9 cellular contexts compared by ENCODE assay signal in genomic region chr1:225999912-226000337, GRCh38. TPM values are rescaled to one million over a fixed set of nuclear protein-coding genes. Genes with fewer than 3 reads are reported as not detected.
DNase-seq lines count a peak whose midpoint lies in the region; ATAC-seq, FAIRE-seq and TF ChIP-seq lines count a peak whose summit lies in the region.
"Had no signal": no experiment of that assay in that cellular context is flagged by ENCODE, and none has a peak within 500 bp of the region (broad histone marks: within the 10 kb centered on the region; RNA-seq: fewer than 3 reads in every experiment).

No MANE protein-coding gene starts in this region.

- intact Hi-C loops in endothelial cell of umbilical vein (cut with micrococcal nuclease): loop anchor here (1.0 to 5.0 kb wide), 4 partner anchors 62 to 345 kb away; partner anchors contain the start of genes ACBD3 and H3-3A

- H3K9me1 ChIP-seq in endothelial cell of umbilical vein (replicated peaks; ENCODE audit: control insufficient read depth, extremely low read depth, insufficient read depth, low read length): no peaks in the 10 kb centered on the region

- ATAC-seq in GM18873 (IDR thresholded peaks at IDR 0.05; ENCODE audit: low FRiP score, unreplicated experiment): peak; percentile 33
- ATAC-seq in HG03097 (IDR thresholded peaks at IDR 0.05; ENCODE audit: low FRiP score, unreplicated experiment): peak; percentile 24

- H3K4me1 ChIP-seq in BLaER1 treated with 17β-estradiol and CSF1 and Interleukin-3, amounts not matched to agents 10 nM and 100 nM: peaks cover 69 to 87% (median 80%) of the 10 kb centered on the region in 10 experiments
- peaks cover 52% of the 10 kb centered on the region for H3K4me1 ChIP-seq in endothelial cell of umbilical vein (ENCODE audit: control insufficient read depth, extremely low read depth, insufficient read depth, low read length)
- H3K4me1 ChIP-seq in neutrophil (ENCODE audit: control insufficient read depth in 1 of 2, insufficient read depth in 1 of 2, low read depth in 1 of 2, low read length in 1 of 2): peaks cover 59 to 66% of the 10 kb centered on the region in 2 experiments

- no peak for FAIRE-seq in endothelial cell of umbilical vein (lab: Jason Lieb, UNC)

- peaks cover 3 to 16% (median 11%) of the 10 kb centered on the region in 11 experiments; a peak in 21 of 22 replicates for H3K36me3 ChIP-seq in BLaER1 treated with 17β-estradiol and CSF1 and Interleukin-3, amounts not matched to agents 10 nM and 100 nM
- peaks cover 7% of the 10 kb centered on the region for H3K36me3 ChIP-seq in SK-N-MC (ENCODE audit: insufficient read depth, low read length)
- H3K36me3 ChIP-seq in endothelial cell of umbilical vein (ENCODE audit: control insufficient read depth in 2 of 2, extremely low read depth in 1 of 2, insufficient read depth in 2 of 2, low read length in 2 of 2): no peaks in the 10 kb centered on the region
- H3K36me3 ChIP-seq in neutrophil: no peaks in the 10 kb centered on the region

- TF ChIP-seq CTCF in endothelial cell of umbilical vein (IDR thresholded peaks at IDR 0.05; ENCODE audit: extremely low read depth in 1 of 2, insufficient read depth in 1 of 2, low read depth in 1 of 2, low read length in 2 of 2) (no peak), neutrophil (IDR thresholded peaks at IDR 0.05) (no peak)

- peak overlapping the region; percentile 79 to 95 (median 87) for H3K4me2 ChIP-seq in BLaER1 treated with 17β-estradiol and CSF1 and Interleukin-3, amounts not matched to agents 10 nM and 100 nM
- H3K4me2 ChIP-seq in endothelial cell of umbilical vein (ENCODE audit: insufficient read depth, low read length): peak overlapping the region; percentile 71

- CTCF ChIA-PET in endothelial cell of umbilical vein (lab: Charles Lee): interaction anchor here (1.2 to 4.3 kb wide), 4 partner anchors 9 to 65 kb away, joined by 4 to 27 read pairs (median 8); partner anchors contain the start of gene H3-3A

- peak overlapping the region; percentile 92 to 100 (median 98) for H3K27ac ChIP-seq in BLaER1 treated with 17β-estradiol and CSF1 and Interleukin-3, amounts not matched to agents 10 nM and 100 nM
- H3K27ac ChIP-seq in SK-N-MC (peak overlapping the region; percentile 95), endothelial cell of umbilical vein (ENCODE audit: insufficient read depth, low read depth, low read length) (peak overlapping the region; percentile 96), neutrophil (peak overlapping the region; percentile 98)

- H3K27me3 ChIP-seq in BLaER1 treated with 17β-estradiol and CSF1 and Interleukin-3, amounts not matched to agents 10 nM and 100 nM: no peaks in the 10 kb centered on the region
- no peaks in the 10 kb centered on the region for H3K27me3 ChIP-seq in endothelial cell of umbilical vein (ENCODE audit: control insufficient read depth in 2 of 2, insufficient read depth in 2 of 2, low read length in 2 of 2)
- no peaks in the 10 kb centered on the region for H3K27me3 ChIP-seq in neutrophil

- peaks cover 39% of the 10 kb centered on the region for H3K79me2 ChIP-seq in endothelial cell of umbilical vein (ENCODE audit: control insufficient read depth, insufficient read depth, low read length)

- no peaks in the 10 kb centered on the region for H3K9me3 ChIP-seq in BLaER1 treated with 17β-estradiol and CSF1 and Interleukin-3, amounts not matched to agents 10 nM and 100 nM (replicated peaks in 1 of 11)
- H3K9me3 ChIP-seq in SK-N-MC (ENCODE audit: low read depth, low read length) (no peaks in the 10 kb centered on the region), endothelial cell of umbilical vein (replicated peaks; ENCODE audit: control insufficient read depth, insufficient read depth, low read length) (no peaks in the 10 kb centered on the region), neutrophil (no peaks in the 10 kb centered on the region)

- dilution Hi-C loops in endothelial cell of umbilical vein (cut with MboI; ENCODE audit: extremely low pct_ligation_motif_present, low sequenced_read_pairs): no loop called here

- peak overlapping the region; percentile 42 to 93 (median 76) for H3K4me3 ChIP-seq in BLaER1 treated with 17β-estradiol and CSF1 and Interleukin-3, amounts not matched to agents 10 nM and 100 nM
- H3K4me3 ChIP-seq in SK-N-MC (peak overlapping the region; percentile 91), endothelial cell of umbilical vein (replicated peaks in 1 of 3; ENCODE audit: insufficient read depth in 1 of 3, low read depth in 1 of 3, low read length in 3 of 3) (peak overlapping the region in 2 of 3 experiments; percentile 25 to 28), neutrophil (ENCODE audit: low read depth in 1 of 2, low read length in 1 of 2) (peak overlapping the region; percentile 64 to 88)

- TSS peak; percentile 95 for BruUV-seq in endothelial cell of umbilical vein (replicated peaks; lab: Mats Ljungman, UMichigan)

- H3K9ac ChIP-seq in BLaER1 treated with 17β-estradiol and CSF1 and Interleukin-3, amounts not matched to agents 10 nM and 100 nM: peak overlapping the region; percentile 85 to 98 (median 93)
- peak overlapping the region; percentile 81 for H3K9ac ChIP-seq in SK-N-MC (ENCODE audit: insufficient read length)
- peak overlapping the region; percentile 80 for H3K9ac ChIP-seq in endothelial cell of umbilical vein (replicated peaks; ENCODE audit: extremely low read depth, insufficient read depth, low read length)

- POLR2A ChIA-PET in endothelial cell of umbilical vein (lab: Charles Lee): interaction anchor here (0.9 to 1.4 kb wide), 9 partner anchors 12 to 555 kb away, joined by 3 to 29 read pairs (median 4); partner anchors contain the start of genes H3-3A, PYCR2 and SRP9

- peak overlapping the region; percentile 20 for H2AFZ ChIP-seq in endothelial cell of umbilical vein (ENCODE audit: low read depth, low read length)

- peaks cover 5 to 38% (median 15%) of the 10 kb centered on the region in 11 experiments; a peak in 15 of 22 replicates for H4K20me1 ChIP-seq in BLaER1 treated with 17β-estradiol and CSF1 and Interleukin-3, amounts not matched to agents 10 nM and 100 nM
- no peaks in the 10 kb centered on the region for H4K20me1 ChIP-seq in endothelial cell of umbilical vein (replicated peaks; ENCODE audit: control insufficient read depth, extremely low read depth, insufficient read depth, low read length)

- DNase-seq in SK-N-MC (ENCODE audit: low read depth, low spot score) (no peak), endothelial cell of umbilical vein (ENCODE audit: low read depth, low spot score) (peak; percentile 63), iPS-NIHi11 (ENCODE audit: low spot score) (no peak), LoVo (ENCODE audit: low spot score) (no peak)

- no peak for TF ChIP-seq POLR2A in endothelial cell of umbilical vein (IDR thresholded peaks at IDR 0.05; ENCODE audit: low read depth, low read length)

TF ChIP-seq in endothelial cell of umbilical vein, 7 proteins besides CTCF, POLR2A, EP300 and RAD21:
- TF ChIP-seq GATA2 (IDR thresholded peaks at IDR 0.05; ENCODE audit: insufficient read depth, insufficient read length, low read depth, low read length) (no peak), JUN (IDR thresholded peaks at IDR 0.05; ENCODE audit: borderline replicate concordance, insufficient read depth, insufficient read length, low read depth) (no peak), POLR2AphosphoS5 (IDR thresholded peaks at IDR 0.05; ENCODE audit: insufficient read depth, low read depth, low read length) (no peak), EZH2 (IDR thresholded peaks at IDR 0.05; ENCODE audit: borderline replicate concordance, low read depth, low read length, severe bottlenecking) (no peak), FOS (IDR thresholded peaks at IDR 0.05; ENCODE audit: borderline replicate concordance, insufficient read depth, low read length) (no peak), MYC (IDR thresholded peaks at IDR 0.05; ENCODE audit: low read depth, low read length) (no peak)
- TF ChIP-seq, protein P1, sequence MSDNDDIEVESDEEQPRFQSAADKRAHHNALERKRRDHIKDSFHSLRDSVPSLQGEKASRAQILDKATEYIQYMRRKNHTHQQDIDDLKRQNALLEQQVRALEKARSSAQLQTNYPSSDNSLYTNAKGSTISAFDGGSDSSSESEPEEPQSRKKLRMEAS (IDR thresholded peaks at IDR 0.05; ENCODE audit: insufficient read depth, insufficient read length): no peak
TF ChIP-seq in endothelial cell of umbilical vein: peak in this region for 0.

RNA-seq across cellular contexts. Expression of gene SDE2, which starts 0.8 kb away (rescaled TPM):
- 15.9 and 16.1 TPM in 2 replicates for total RNA-seq in endothelial cell of umbilical vein
- polyA plus RNA-seq in endothelial cell of umbilical vein: 8.3 and 11.9 TPM in 2 replicates
- polyA plus RNA-seq in endothelial cell of umbilical vein (2011; cell fraction: cytosol; rRNA removed): 8.7 and 9.1 TPM in 2 replicates
- 11.0 and 14.9 TPM in 2 replicates for polyA plus RNA-seq in endothelial cell of umbilical vein (2011; cell fraction: nucleus; rRNA removed)
- polyA plus RNA-seq in endothelial cell of umbilical vein (2012): 7.2 and 8.1 TPM in 2 replicates
- 10.1 and 10.2 TPM in 2 replicates for polyA minus RNA-seq in endothelial cell of umbilical vein
- polyA minus RNA-seq in endothelial cell of umbilical vein (2011; cell fraction: cytosol; rRNA and poly(A)+ RNA removed): 11.5 TPM
- 10.6 and 11.9 TPM in 2 replicates for polyA minus RNA-seq in endothelial cell of umbilical vein (2011; cell fraction: nucleus; rRNA and poly(A)+ RNA removed)

RNA-seq across cellular contexts. Expression of gene LEFTY2, which starts 58.9 kb away (rescaled TPM):
- not detected in 2 replicates for total RNA-seq in endothelial cell of umbilical vein
- polyA plus RNA-seq in endothelial cell of umbilical vein: 0.03 and 0.06 TPM in 2 replicates
- 0.13 TPM in 1 of 2 replicates, not detected in the other for polyA plus RNA-seq in endothelial cell of umbilical vein (2011; cell fraction: cytosol; rRNA removed)
- 0.06 TPM in 1 of 2 replicates, not detected in the other for polyA plus RNA-seq in endothelial cell of umbilical vein (2011; cell fraction: nucleus; rRNA removed)
- polyA plus RNA-seq in endothelial cell of umbilical vein (2012): not detected in 2 replicates
- not detected in 2 replicates for polyA minus RNA-seq in endothelial cell of umbilical vein
- not detected for polyA minus RNA-seq in endothelial cell of umbilical vein (2011; cell fraction: cytosol; rRNA and poly(A)+ RNA removed)
- polyA minus RNA-seq in endothelial cell of umbilical vein (2011; cell fraction: nucleus; rRNA and poly(A)+ RNA removed): not detected in 2 replicates
- total RNA-seq: T-helper 1 cell treated with Interleukin-12 subunit alpha and Interleukin-12 subunit beta and Interleukin-4 antibody, amounts not matched to agents 30 ng/mL and 1 ng/mL, for 36 hours had no signal

Comparison
In these comparisons a context has a peak if more than half of its experiments do, and no peak if none do; other contexts are left out.
1. H3K4me3 ChIP-seq: peak in every context shown above with its lines; median percentile 91 in SK-N-MC; 76 in BLaER1 treated with 17β-estradiol and CSF1 and Interleukin-3, amounts not matched to agents 10 nM and 100 nM; 76 in neutrophil; 26 in endothelial cell of umbilical vein.